ENCODE assay signal across 1 cellular context in genomic region chr19:296476-297225, GRCh38.
TF ChIP-seq lines count a peak whose summit lies in the region.

No MANE protein-coding gene starts in this region.

TF ChIP-seq in GM23338, 12 proteins besides CTCF, POLR2A, EP300 and RAD21 (continued from another document):
- TF ChIP-seq ZNF462 (CRISPR knock-in tag; IDR thresholded peaks at IDR 0.05) (no peak), ZNF114 (CRISPR knock-in tag; IDR thresholded peaks at IDR 0.05) (no peak), EZH2 (IDR thresholded peaks at IDR 0.05; ENCODE audit: low read depth, unreplicated experiment) (no peak), NANOG (IDR thresholded peaks at IDR 0.05; ENCODE audit: borderline replicate concordance) (no peak)
